ENCODE assay signal across 8 cellular contexts in the genomic region with DNA sequence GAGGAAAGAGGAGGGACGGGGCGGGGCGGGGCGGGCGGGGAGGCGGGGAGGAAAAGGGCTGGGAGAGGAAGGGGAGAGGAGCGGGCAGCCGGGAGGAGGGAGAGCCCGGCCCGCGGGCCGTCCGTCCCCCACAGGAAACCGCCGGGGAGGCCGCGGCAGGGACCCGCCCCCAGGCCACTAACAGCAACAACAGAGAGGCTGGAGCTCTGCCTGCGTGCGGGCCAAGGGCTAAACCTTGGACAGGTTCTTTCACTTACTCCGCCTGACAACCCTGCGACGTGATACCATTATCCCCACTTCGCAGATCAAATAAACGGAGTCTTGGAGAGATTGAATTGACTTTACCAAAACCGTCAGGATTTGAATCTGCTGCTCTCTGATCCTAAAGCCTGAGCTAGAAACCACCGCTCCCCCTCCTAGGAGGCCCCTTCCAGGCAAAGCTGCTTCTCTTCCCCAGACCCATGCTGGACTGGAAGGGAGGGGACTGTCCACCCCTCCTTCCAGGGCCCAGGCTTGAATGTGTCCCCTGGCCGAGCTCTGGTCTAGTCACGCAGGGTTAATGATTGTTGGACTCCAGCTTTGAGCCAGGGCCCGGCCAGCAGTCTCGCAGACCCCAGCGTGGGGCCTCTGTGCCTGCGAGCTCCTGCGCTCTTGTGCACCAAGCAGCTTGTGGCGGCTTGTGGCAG. TPM values are rescaled to one million over a fixed set of nuclear protein-coding genes. Genes with fewer than 3 reads are reported as not detected.
A peak's percentile ranks its signal among the peaks of the same experiment; 100 is the strongest.
DNase-seq lines count a peak whose midpoint lies in the region; ATAC-seq and TF ChIP-seq lines count a peak whose summit lies in the region.

A gene with protein sequence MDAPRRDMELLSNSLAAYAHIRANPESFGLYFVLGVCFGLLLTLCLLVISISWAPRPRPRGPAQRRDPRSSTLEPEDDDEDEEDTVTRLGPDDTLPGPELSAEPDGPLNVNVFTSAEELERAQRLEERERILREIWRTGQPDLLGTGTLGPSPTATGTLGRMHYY (minus strand): TSS at position 10 of the 686 bp plus-strand sequence. CDS start 608 bp downstream, outside the sequence.

- H3K9me3 Mint-ChIP-seq in activated naive CD4-positive, alpha-beta T cell treated with anti-CD3 and anti-CD28 coated beads for 36 hours, result no peaks in the 10 kb centered on the region

- no peaks in the 10 kb centered on the region for H4K20me1 ChIP-seq in OCI-LY1 (ENCODE audit: insufficient read depth, low read length)

- H3K27ac Mint-ChIP-seq in activated naive CD4-positive, alpha-beta T cell treated with anti-CD3 and anti-CD28 coated beads for 36 hours, result no peak within 1 kb of the TSS

- H3K9me2 ChIP-seq in OCI-LY1 (ENCODE audit: low read depth, low read length), result no peaks in the 10 kb centered on the region

- no peak within 1 kb of the TSS for H3K27ac ChIP-seq in OCI-LY1 (ENCODE audit: low read depth, low read length, poor library complexity, severe bottlenecking)

- peak within 1 kb of the TSS; percentile 51 for H3K4me3 ChIP-seq in OCI-LY1 (ENCODE audit: low read depth, low read length, poor library complexity, severe bottlenecking)

- CTCF ChIA-PET in activated naive CD4-positive, alpha-beta T cell treated with anti-CD3 and anti-CD28 coated beads for 36 hours (lab: Charles Lee), result interaction anchor here (0.6 to 1.2 kb wide), 3 partner anchors 17 to 100 kb away, joined by 3 to 4 read pairs (median 3); no protein-coding TSS in a partner anchor

- H3K4me1 Mint-ChIP-seq in activated naive CD4-positive, alpha-beta T cell treated with anti-CD3 and anti-CD28 coated beads for 36 hours (ENCODE audit: low read depth), result peaks cover 16% of the 10 kb centered on the region

- H3K4me1 ChIP-seq in OCI-LY1 (ENCODE audit: insufficient read depth, low read length, severe bottlenecking), result peaks cover 35% of the 10 kb centered on the region

- H3K79me2 ChIP-seq in OCI-LY1 (ENCODE audit: insufficient read depth, low read length), result no peaks in the 10 kb centered on the region

- H3K9me3 ChIP-seq in OCI-LY1 (ENCODE audit: low read length), result no peaks in the 10 kb centered on the region

- no peaks in the 10 kb centered on the region for H3K36me3 Mint-ChIP-seq in activated naive CD4-positive, alpha-beta T cell treated with anti-CD3 and anti-CD28 coated beads for 36 hours (ENCODE audit: low read depth)

- H2AFZ ChIP-seq in OCI-LY1 (ENCODE audit: low read length), result no peak within 1 kb of the TSS

- peaks cover 12% of the 10 kb centered on the region; the same call in 1 of the 2 replicates for H3K36me3 ChIP-seq in OCI-LY1 (ENCODE audit: insufficient read depth, low read length)

- peak within 1 kb of the TSS; percentile 68 for H3K4me3 Mint-ChIP-seq in activated naive CD4-positive, alpha-beta T cell treated with anti-CD3 and anti-CD28 coated beads for 36 hours

- peaks cover 5% of the 10 kb centered on the region for H3K27me3 Mint-ChIP-seq in activated naive CD4-positive, alpha-beta T cell treated with anti-CD3 and anti-CD28 coated beads for 36 hours (ENCODE audit: low read depth)

- intact Hi-C loops in activated naive CD4-positive, alpha-beta T cell treated with anti-CD3 and anti-CD28 coated beads for 36 hours (cut with micrococcal nuclease), result loop anchor here (1.0 to 2.0 kb wide), 2 partner anchors 17 to 46 kb away; partner anchors contain the start of gene SH3D21

- H3F3A ChIP-seq in OCI-LY1 (ENCODE audit: insufficient read depth, low read length), result no peaks in the 10 kb centered on the region

- peak in 8 of 14 donors; percentile 19 to 66 (median 36) for DNase-seq in C1 segment of cervical spinal cord (lab: John Stamatoyannopoulos, UW)
- peak; percentile 63 for DNase-seq in activated naive CD4-positive, alpha-beta T cell treated with anti-CD3 and anti-CD28 coated beads for 36 hours
- peak; percentile 86 for DNase-seq in glomerular visceral epithelial cell (ENCODE audit: extremely low spot score)
- no peak for DNase-seq in omental fat pad (ENCODE audit: low spot score)
- no peak for DNase-seq in superior temporal gyrus (ENCODE audit: extremely low spot score)

- H3K9ac ChIP-seq in OCI-LY1 (ENCODE audit: low read length), result no peak within 1 kb of the TSS; the same call in 1 of the 2 replicates

- TF ChIP-seq CTCF in OCI-LY1 (IDR thresholded peaks at IDR 0.05; ENCODE audit: low read length) (no peak), omental fat pad (IDR thresholded peaks at IDR 0.05) (no peak)

- ATAC-seq in GM21381 (IDR thresholded peaks at IDR 0.05; ENCODE audit: unreplicated experiment), result peak; percentile 37
- ATAC-seq in omental fat pad (ENCODE audit: low FRiP score), result peak; percentile 48
- no peak for ATAC-seq in GM21717 (IDR thresholded peaks at IDR 0.05; ENCODE audit: unreplicated experiment)

- peak within 1 kb of the TSS; percentile 61 for H3K4me2 ChIP-seq in OCI-LY1 (ENCODE audit: low read length)

- H3K27me3 ChIP-seq in OCI-LY1 (ENCODE audit: insufficient read depth, low read length), result peaks cover 3% of the 10 kb centered on the region; the same call in 1 of the 2 replicates

RNA-seq across cellular contexts. Expression of the gene that starts here (rescaled TPM):
- total RNA-seq in activated naive CD4-positive, alpha-beta T cell treated with anti-CD3 and anti-CD28 coated beads for 36 hours, result 1 to 10 TPM; 1.9 to 2.1 TPM
- total RNA-seq in omental fat pad, result 100 to 1,000 TPM in 1 of 4 donors, 10 to 100 TPM in 3; 40.6 to 107 (median 52.4) TPM

Comparison
In these comparisons a context has a peak if more than half of its experiments do, and no peak if none do; other contexts are left out.
1. RNA of the gene that starts here (total RNA-seq): 40.6 to 107 TPM in omental fat pad; 1.9 to 2.1 TPM in activated naive CD4-positive, alpha-beta T cell treated with anti-CD3 and anti-CD28 coated beads for 36 hours; every median in the first group is over 10 times any median in the second.
2. DNase-seq: peak in C1 segment of cervical spinal cord (8 of 14), activated naive CD4-positive, alpha-beta T cell treated with anti-CD3 and anti-CD28 coated beads for 36 hours (single experiment) and glomerular visceral epithelial cell (single experiment); none in omental fat pad (single experiment) and superior temporal gyrus (single experiment).